ENCODE assay signal across 8 cellular contexts in genomic region chr13:26785845-26786630, GRCh38. TPM values are rescaled to one million over a fixed set of nuclear protein-coding genes. Genes with fewer than 3 reads are reported as not detected.
DNase-seq lines count a peak whose midpoint lies in the region; ATAC-seq and TF ChIP-seq lines count a peak whose summit lies in the region.
"Had no signal": no experiment of that assay in that cellular context is flagged by ENCODE, and none has a peak within 500 bp of the region (broad histone marks: within the 10 kb centered on the region; RNA-seq: fewer than 3 reads in every experiment).

No MANE protein-coding gene starts in this region.

- peak overlapping the region; percentile 71 for H3K4me3 Mint-ChIP-seq in activated T-cell treated with anti-CD3 and anti-CD28 coated beads, Interleukin-2, amount 50 U/mL, for 4 hours

- no peak overlapping the region for H3K4me2 ChIP-seq in PC-3 (ENCODE audit: low read length)

- CTCF ChIA-PET in PC-3 (lab: Charles Lee), result no interaction called here

- ATAC-seq in GM19463 (IDR thresholded peaks at IDR 0.05; ENCODE audit: unreplicated experiment), result peak; percentile 23
- ATAC-seq in activated T-cell treated with anti-CD3 and anti-CD28 coated beads, Interleukin-2, amount 50 U/mL, for 4 hours, result peak; percentile 83 to 90
- no peak for ATAC-seq in HG03571 (IDR thresholded peaks at IDR 0.05; ENCODE audit: unreplicated experiment)
- no peak for ATAC-seq in PC-3

- no peak overlapping the region for H3K4me3 ChIP-seq in PC-3 (ENCODE audit: low read length)
- H3K4me3 ChIP-seq: SJSA1 had no signal

- H3K27me3 Mint-ChIP-seq in activated T-cell treated with anti-CD3 and anti-CD28 coated beads, Interleukin-2, amount 50 U/mL, for 4 hours (ENCODE audit: low read depth), result peaks cover 8% of the 10 kb centered on the region

- H3K79me2 ChIP-seq in PC-3 (ENCODE audit: low read length), result no peaks in the 10 kb centered on the region

- no peaks in the 10 kb centered on the region for H3F3A ChIP-seq in PC-3 (ENCODE audit: low read length, unreplicated experiment)

- DNase-seq in NCI-H2227 (lab: John Stamatoyannopoulos, UW; ENCODE audit: unreplicated experiment) (peak; percentile 48), iPS-NIHi11 (ENCODE audit: low spot score) (peak; percentile 35), PC-3 (no peak)
- peak; percentile 24 for DNase-seq in activated T-cell treated with anti-CD3 and anti-CD28 coated beads, Interleukin-2, amount 50 U/mL, for 4 hours
- peak; percentile 16 to 39 for DNase-seq in stimulated activated CD8-positive, alpha-beta memory T cell treated with anti-CD3 and anti-CD28 coated beads, Interleukin-7, amount 100 ng/mL, for 48 hours (ENCODE audit: extremely low read depth in 1 of 2, low read depth in 1 of 2)

- H3K9ac ChIP-seq in PC-3 (ENCODE audit: low read length), result no peak overlapping the region

- no peaks in the 10 kb centered on the region for H3K9me2 ChIP-seq in PC-3 (replicated peaks; ENCODE audit: low read length)

- H3K9me3 Mint-ChIP-seq in activated T-cell treated with anti-CD3 and anti-CD28 coated beads, Interleukin-2, amount 50 U/mL, for 4 hours, result no peaks in the 10 kb centered on the region

- BruUV-seq in PC-3 (replicated peaks; lab: Mats Ljungman, UMichigan), result no TSS peak

- H4K20me1 ChIP-seq in PC-3 (ENCODE audit: low read length), result no peaks in the 10 kb centered on the region

- no peak overlapping the region for H2AFZ ChIP-seq in PC-3 (ENCODE audit: low read length)

- intact Hi-C loops in PC-3 (cut with micrococcal nuclease), result no loop called here

- no peaks in the 10 kb centered on the region for H3K36me3 Mint-ChIP-seq in activated T-cell treated with anti-CD3 and anti-CD28 coated beads, Interleukin-2, amount 50 U/mL, for 4 hours (ENCODE audit: insufficient read depth)

- no peak overlapping the region for H3K27ac ChIP-seq in PC-3 (ENCODE audit: low read length)
- H3K27ac ChIP-seq: SJSA1 had no signal

- H3K9me3 ChIP-seq in PC-3 (ENCODE audit: low read length), result no peaks in the 10 kb centered on the region
- H3K9me3 ChIP-seq: SJSA1 had no signal

- H3K4me1 ChIP-seq in PC-3 (ENCODE audit: insufficient read depth, low read length), result no peaks in the 10 kb centered on the region
- H3K4me1 ChIP-seq: SJSA1 had no signal

- TF ChIP-seq CTCF in PC-3 (conservative IDR thresholded peaks at IDR 0.05; ENCODE audit: low read depth, low read length), result no peak

- peaks cover 17% of the 10 kb centered on the region for H3K4me1 Mint-ChIP-seq in activated T-cell treated with anti-CD3 and anti-CD28 coated beads, Interleukin-2, amount 50 U/mL, for 4 hours (ENCODE audit: low read depth)

- H3K27me3 ChIP-seq in PC-3 (ENCODE audit: low read length), result peaks cover 60% of the 10 kb centered on the region

- POLR2A ChIA-PET in PC-3 (lab: Charles Lee; ENCODE audit: unreplicated experiment), result no interaction called here

- no peaks in the 10 kb centered on the region for H3K36me3 ChIP-seq in PC-3 (ENCODE audit: low read depth, low read length)
- H3K36me3 ChIP-seq: SJSA1 had no signal

RNA-seq across cellular contexts. Expression of gene GPR12, which starts 25.5 kb away (rescaled TPM):
- total RNA-seq in activated T-cell treated with anti-CD3 and anti-CD28 coated beads, Interleukin-2, amount 50 U/mL, for 4 hours, result not detected
- not detected in 2 replicates for total RNA-seq in PC-3 (2014; rRNA removed)
- total RNA-seq: SJSA1 had no signal

Comparison
In these comparisons a context has a peak if more than half of its experiments do, and no peak if none do; other contexts are left out.
1. ATAC-seq: peak in GM19463 (single experiment) and activated T-cell treated with anti-CD3 and anti-CD28 coated beads, Interleukin-2, amount 50 U/mL, for 4 hours (2 of 2); none in HG03571 (single experiment) and PC-3 (single experiment).